Comparison of ENCODE assay signal across 19 cellular contexts in genomic region chr6:82397962-82398692, GRCh38. TPM values are rescaled to one million over a fixed set of nuclear protein-coding genes. Genes with fewer than 3 reads are reported as not detected.
DNase-seq lines count a peak whose midpoint lies in the region; ATAC-seq, FAIRE-seq and TF ChIP-seq lines count a peak whose summit lies in the region.
"Had no signal": no experiment of that assay in that cellular context is flagged by ENCODE, and none has a peak within 500 bp of the region (broad histone marks: within the 10 kb centered on the region; RNA-seq: fewer than 3 reads in every experiment).

No MANE protein-coding gene starts in this region.

- no peak for TF ChIP-seq POLR2A in ovary (IDR thresholded peaks at IDR 0.05)

- POLR2A ChIA-PET in PC-3 (lab: Charles Lee; ENCODE audit: unreplicated experiment): interaction anchor here (0.7 kb wide), 2 partner anchors 35 to 507 kb away, joined by 4 read pairs; no protein-coding TSS in a partner anchor

- H3K4me3 ChIP-seq in PC-3 (ENCODE audit: low read length) (peak overlapping the region; percentile 56), bronchial epithelial cell (ENCODE audit: low read depth, low read length) (no peak overlapping the region), WERI-Rb-1 (ENCODE audit: low read depth, low read length) (no peak overlapping the region), ovary (no peak overlapping the region)
- H3K4me3 ChIP-seq: adrenal gland, dorsolateral prefrontal cortex, heart left ventricle, uterus had no signal

- H3K4me1 ChIP-seq in PC-3 (ENCODE audit: insufficient read depth, low read length): peaks cover 33% of the 10 kb centered on the region
- H3K4me1 ChIP-seq in ovary (ENCODE audit: insufficient read depth): no peaks in the 10 kb centered on the region
- H3K4me1 ChIP-seq: adrenal gland, heart left ventricle, uterus had no signal

- ATAC-seq in PC-3: peak; percentile 63
- ATAC-seq: activated T-cell treated with anti-CD3 and anti-CD28 coated beads, Interleukin-2, amount 50 U/mL, for 4 hours; heart left ventricle had no signal

- CTCF ChIA-PET in PC-3 (lab: Charles Lee): no interaction called here

- peak overlapping the region; percentile 84 for H3K4me2 ChIP-seq in PC-3 (ENCODE audit: low read length)

- peak overlapping the region; percentile 99 for H3K27ac ChIP-seq in PC-3 (ENCODE audit: low read length)
- H3K27ac ChIP-seq in WERI-Rb-1: no peak overlapping the region
- H3K27ac ChIP-seq in ovary: no peak overlapping the region
- H3K27ac ChIP-seq: adrenal gland, dorsolateral prefrontal cortex, heart left ventricle, uterus had no signal

- intact Hi-C loops in PC-3 (cut with micrococcal nuclease) (loop anchor here (5.0 kb wide), 2 partner anchors 36 to 479 kb away; partner anchors contain the start of gene TPBG), ovary (cut with DNase I) (no loop called here)

- H4K20me1 ChIP-seq in PC-3 (ENCODE audit: low read length): no peaks in the 10 kb centered on the region

- peak overlapping the region; percentile 85 for H3K9ac ChIP-seq in PC-3 (ENCODE audit: low read length)

- BruUV-seq in PC-3 (replicated peaks; lab: Mats Ljungman, UMichigan): TSS peak; percentile 74

- H3K9me3 ChIP-seq in PC-3 (ENCODE audit: low read length) (no peaks in the 10 kb centered on the region), WERI-Rb-1 (ENCODE audit: severe bottlenecking) (no peaks in the 10 kb centered on the region), ovary (no peaks in the 10 kb centered on the region)
- H3K9me3 ChIP-seq: adrenal gland, heart left ventricle, uterus had no signal

- H3K36me3 ChIP-seq in PC-3 (ENCODE audit: low read depth, low read length) (no peaks in the 10 kb centered on the region), bronchial epithelial cell (ENCODE audit: control insufficient read depth, insufficient read depth, low read length) (no peaks in the 10 kb centered on the region), WERI-Rb-1 (no peaks in the 10 kb centered on the region), ovary (no peaks in the 10 kb centered on the region)
- H3K36me3 ChIP-seq: adrenal gland, heart left ventricle, uterus had no signal

- H2AFZ ChIP-seq in PC-3 (ENCODE audit: low read length): no peak overlapping the region

- TF ChIP-seq CTCF in PC-3 (conservative IDR thresholded peaks at IDR 0.05; ENCODE audit: low read depth, low read length): no peak
- no peak for TF ChIP-seq CTCF in bronchial epithelial cell (IDR thresholded peaks at IDR 0.05; ENCODE audit: insufficient read depth, low read length, severe bottlenecking)
- no peak for TF ChIP-seq CTCF in WERI-Rb-1 (IDR thresholded peaks at IDR 0.05; ENCODE audit: low read depth, low read length)
- no peak for TF ChIP-seq CTCF in ovary (IDR thresholded peaks at IDR 0.05)

- FAIRE-seq in bronchial epithelial cell (lab: Jason Lieb, UNC): no peak

- 53 to 65% (median 54%) methylated on average over 1 of the region's 1 CpG for WGBS in ovary, 3 donors

- H3F3A ChIP-seq in PC-3 (ENCODE audit: low read length, unreplicated experiment): peaks cover 12% of the 10 kb centered on the region

- H3K9me2 ChIP-seq in PC-3 (replicated peaks; ENCODE audit: low read length): no peaks in the 10 kb centered on the region

- H3K27me3 ChIP-seq in PC-3 (ENCODE audit: low read length) (no peaks in the 10 kb centered on the region), bronchial epithelial cell (ENCODE audit: control insufficient read depth, insufficient read depth, low read length) (no peaks in the 10 kb centered on the region), WERI-Rb-1 (ENCODE audit: insufficient read depth, low read depth, severe bottlenecking) (no peaks in the 10 kb centered on the region), ovary (no peaks in the 10 kb centered on the region)
- H3K27me3 ChIP-seq: adrenal gland, dorsolateral prefrontal cortex, heart left ventricle, uterus had no signal

- no peaks in the 10 kb centered on the region for H3K79me2 ChIP-seq in PC-3 (ENCODE audit: low read length)

- no peak for TF ChIP-seq EP300 in ovary (IDR thresholded peaks at IDR 0.05)

- DNase-seq in EL (peak; percentile 61), PC-3 (peak; percentile 84), bronchial epithelial cell (ENCODE audit: low read depth) (peak; percentile 96), kidney tubule cell (ENCODE audit: low spot score) (peak; percentile 66), WERI-Rb-1 (no peak), ovary (no peak), COR-L47 (lab: John Stamatoyannopoulos, UW) (no peak)
- DNase-seq in stimulated activated CD4-positive, alpha-beta T cell treated with anti-CD3 and anti-CD28 coated beads, Interleukin-15, amount 100 ng/mL, for 24 hours: no peak
- DNase-seq: activated CD4-positive, alpha-beta T cell treated with anti-CD3 and anti-CD28 coated beads for 48 hours; activated T-cell treated with anti-CD3 and anti-CD28 coated beads, Interleukin-2, amount 50 U/mL, for 4 hours; adrenal gland; C1 segment of cervical spinal cord; dorsolateral prefrontal cortex; heart left ventricle; left cardiac atrium; NCI-H1105; stimulated activated naive CD4-positive, alpha-beta T cell; uterus had no signal

RNA-seq across cellular contexts. Expression of gene TPBG, which starts 34.5 kb away (rescaled TPM):
- total RNA-seq in PC-3 (2014; rRNA removed) (43.0 and 49.6 TPM in 2 replicates), bronchial epithelial cell (120 and 121 TPM in 2 replicates), ovary (10 to 100 TPM in 1 of 7 donors, 1 to 10 TPM in 6; 3.8 to 34.7 (median 5.5) TPM)
- polyA plus RNA-seq in ovary: 1 to 10 TPM; 4.1 to 9.0 TPM
- polyA plus RNA-seq: IgD-negative memory B cell had no signal

Comparison
In these comparisons a context has a peak if more than half of its experiments do, and no peak if none do; other contexts are left out.
1. DNase-seq: peak in EL (single experiment), PC-3 (single experiment), bronchial epithelial cell (single experiment) and kidney tubule cell (single experiment); none in stimulated activated CD4-positive, alpha-beta T cell treated with anti-CD3 and anti-CD28 coated beads, Interleukin-15, amount 100 ng/mL, for 24 hours (single experiment), WERI-Rb-1 (single experiment), ovary (0 of 5) and COR-L47 (single experiment).